In the genomic region with DNA sequence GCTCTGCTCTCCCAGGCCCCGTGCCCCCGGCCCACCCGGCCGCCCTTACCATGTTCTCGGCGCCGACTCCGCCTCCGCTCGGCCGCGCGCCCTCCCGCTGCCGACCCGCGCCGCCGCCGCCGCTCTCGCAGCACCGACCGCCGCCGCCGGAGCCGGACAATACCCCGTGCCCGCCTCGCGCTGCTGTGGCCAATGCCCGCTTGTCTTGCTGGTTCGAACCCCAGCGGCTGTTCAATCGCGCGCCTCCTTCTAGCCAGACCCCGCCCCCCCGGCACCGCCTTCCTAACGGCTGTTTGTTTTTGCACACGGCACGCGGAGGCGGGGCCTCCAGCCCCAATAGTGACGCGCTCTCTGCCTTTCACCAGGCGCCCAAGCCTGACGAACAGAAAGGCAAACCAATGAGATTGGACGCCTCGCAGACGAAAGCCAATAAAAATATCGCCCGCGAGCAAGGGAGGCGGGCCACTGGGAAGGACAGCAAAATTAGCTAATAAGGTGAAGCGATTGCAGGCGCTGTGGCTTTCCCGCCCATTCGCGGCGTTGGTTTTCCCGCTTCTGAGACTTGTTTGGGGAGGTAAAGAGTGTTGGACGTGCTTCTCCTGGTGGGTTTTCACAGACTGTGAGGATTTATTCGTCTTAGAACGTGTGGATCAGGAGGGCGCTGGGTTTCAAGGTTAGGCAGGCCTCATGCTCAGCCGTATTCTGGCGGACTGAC, we compare ENCODE assay signal across 8 cellular contexts. TPM values are rescaled to one million over a fixed set of nuclear protein-coding genes. Genes with fewer than 3 reads are reported as not detected.
DNase-seq lines count a peak whose midpoint lies in the region; ATAC-seq and TF ChIP-seq lines count a peak whose summit lies in the region.

Gene H2AZ2, minus strand, starts transcription at position 168 of the 715 bp plus-strand sequence. Its CDS starts 116 bp downstream, at position 52.

- H3K4me3 ChIP-seq in GM08714 (ENCODE audit: low read length) (peak within 1 kb of the TSS; percentile 97), suprapubic skin (peak within 1 kb of the TSS; percentile 79)

- no peaks in the 10 kb centered on the region for H3K27me3 ChIP-seq in suprapubic skin

- H3K9me3 Mint-ChIP-seq in activated naive CD4-positive, alpha-beta T cell treated with anti-CD3 and anti-CD28 coated beads, Interleukin-2, amount 50 U/mL, for 72 hours = no peaks in the 10 kb centered on the region

- no peaks in the 10 kb centered on the region for H3K36me3 ChIP-seq in suprapubic skin

- TF ChIP-seq EP300 in suprapubic skin (IDR thresholded peaks at IDR 0.05) = no peak

- peak within 1 kb of the TSS; percentile 96 for H3K27ac ChIP-seq in suprapubic skin

- WGBS in suprapubic skin = under 1% methylated on average over 30 of the region's 70 CpGs

- peaks cover 30% of the 10 kb centered on the region for H3K4me1 ChIP-seq in suprapubic skin

- TF ChIP-seq POLR2A in suprapubic skin (IDR thresholded peaks at IDR 0.05) = peak in 1 of 2 donors; percentile 90

- H3K27ac Mint-ChIP-seq in activated naive CD4-positive, alpha-beta T cell treated with anti-CD3 and anti-CD28 coated beads, Interleukin-2, amount 50 U/mL, for 72 hours = peak within 1 kb of the TSS; percentile 99

- ATAC-seq in HG02610 (IDR thresholded peaks at IDR 0.05; ENCODE audit: unreplicated experiment) = peak; percentile 85
- ATAC-seq in activated naive CD4-positive, alpha-beta T cell treated with anti-CD3 and anti-CD28 coated beads, Interleukin-2, amount 50 U/mL, for 72 hours = peak; percentile 84 to 90

- no peak for TF ChIP-seq CTCF in suprapubic skin (IDR thresholded peaks at IDR 0.05)

- DNase-seq in NCI-H1092 treated with DMSO at 0.1 percent for 48 hours (lab: John Stamatoyannopoulos, UW) = peak; percentile 100
- peak; percentile 100 for DNase-seq in SKM-1 (lab: John Stamatoyannopoulos, UW; ENCODE audit: unreplicated experiment)
- DNase-seq in activated naive CD4-positive, alpha-beta T cell treated with anti-CD3 and anti-CD28 coated beads, Interleukin-2, amount 50 U/mL, for 72 hours (ENCODE audit: low spot score in 2 of 2) = peak; percentile 99 to 100
- DNase-seq in globus pallidus (ENCODE audit: low spot score) = peak; percentile 100
- peak; percentile 93 to 100 (median 99) for DNase-seq in nucleus accumbens (lab: John Stamatoyannopoulos, UW)
- peak; percentile 100 for DNase-seq in suprapubic skin (ENCODE audit: low spot score in 2 of 2)

- H3K9me3 ChIP-seq in suprapubic skin = no peaks in the 10 kb centered on the region

- H3K36me3 Mint-ChIP-seq in activated naive CD4-positive, alpha-beta T cell treated with anti-CD3 and anti-CD28 coated beads, Interleukin-2, amount 50 U/mL, for 72 hours = peaks cover 25 to 36% of the 10 kb centered on the region in 2 donors

RNA-seq across cellular contexts. Expression of gene H2AZ2, which starts in this region (rescaled TPM):
- total RNA-seq in activated naive CD4-positive, alpha-beta T cell treated with anti-CD3 and anti-CD28 coated beads, Interleukin-2, amount 50 U/mL, for 72 hours = 100 to 1,000 TPM; 264 to 330 TPM
- total RNA-seq in suprapubic skin = 10 to 100 TPM; 55.1 to 85.2 (median 75.7) TPM

Comparison
In these comparisons a context has a peak if more than half of its experiments do, and no peak if none do; other contexts are left out.
1. Peak in every context shown above with its lines: DNase-seq, ATAC-seq, H3K4me3 ChIP-seq and H3K27ac ChIP-seq.